Comparison of ENCODE assay signal across 1 cellular context in genomic region chr18:58599106-58599505, GRCh38.
TF ChIP-seq lines count a peak whose summit lies in the region.

No MANE protein-coding gene starts in this region.

TF ChIP-seq in HCT116, 20 proteins besides CTCF, POLR2A, EP300 and RAD21 (continued from another document):
- TF ChIP-seq EGR1 (IDR thresholded peaks at IDR 0.05; ENCODE audit: low read depth) (no peak), EZH2 (IDR thresholded peaks at IDR 0.05) (no peak), MAX (IDR thresholded peaks at IDR 0.05) (no peak), JUND (IDR thresholded peaks at IDR 0.05) (no peak; the same call in 1 of the 2 replicates), ZFX (IDR thresholded peaks at IDR 0.05) (no peak), CBX3 (IDR thresholded peaks at IDR 0.05; ENCODE audit: low read depth) (no peak), SRF (IDR thresholded peaks at IDR 0.05; ENCODE audit: low read depth) (no peak), ELF1 (IDR thresholded peaks at IDR 0.05; ENCODE audit: borderline replicate concordance, low read depth) (no peak), YY1 (IDR thresholded peaks at IDR 0.05; ENCODE audit: extremely low read depth, insufficient replicate concordance, low read depth, low read length) (no peak)
